Comparison of ENCODE assay signal across 8 cellular contexts in the genomic region with DNA sequence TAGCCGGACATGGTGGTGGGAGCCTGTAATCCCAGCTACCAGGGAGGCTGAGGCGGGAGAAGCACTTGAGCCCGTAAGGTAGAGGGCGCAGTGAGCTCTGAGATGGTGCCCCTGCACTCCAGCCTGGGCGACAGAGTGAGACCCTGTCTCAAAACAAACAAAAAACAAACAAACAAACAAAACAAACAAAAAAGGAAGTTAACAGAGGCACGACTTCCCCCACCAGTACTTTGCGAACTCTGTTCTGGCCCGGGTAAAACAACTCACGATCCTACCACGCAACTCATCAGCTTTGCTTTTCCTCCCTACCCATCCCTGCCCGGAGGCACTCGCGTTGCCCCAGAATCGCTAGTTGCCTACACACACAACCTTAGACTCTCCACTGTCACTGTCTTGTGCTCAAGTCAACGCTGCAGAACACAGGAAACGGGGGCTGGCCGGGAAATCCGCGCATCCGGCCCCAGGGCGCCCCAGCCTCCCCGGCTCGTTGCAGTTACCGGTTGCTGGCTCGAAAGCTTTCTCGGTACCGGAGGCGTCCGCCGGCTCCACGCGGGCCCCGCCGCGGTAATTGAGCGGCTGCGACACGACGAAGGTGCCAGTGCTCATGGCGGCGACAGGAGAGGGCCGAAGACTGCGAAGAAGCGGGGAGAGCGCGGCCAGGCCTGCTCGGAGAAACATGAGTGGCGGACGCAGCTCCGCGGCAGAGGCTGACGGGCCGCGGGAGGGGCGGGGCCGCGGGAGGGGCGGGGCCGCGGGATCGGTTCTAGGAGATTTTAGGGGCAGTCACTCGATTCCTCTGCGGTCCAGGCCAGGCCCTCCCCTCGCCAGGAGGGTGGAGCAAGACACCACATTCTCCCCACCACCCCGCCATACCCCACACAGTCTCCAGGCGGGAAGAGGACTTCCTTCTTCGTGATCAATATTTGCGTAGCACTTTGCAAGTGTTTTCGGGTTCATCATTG. TPM values are rescaled to one million over a fixed set of nuclear protein-coding genes. Genes with fewer than 3 reads are reported as not detected.
DNase-seq lines count a peak whose midpoint lies in the region; ATAC-seq and TF ChIP-seq lines count a peak whose summit lies in the region.

Gene ALDH9A1, minus strand, starts transcription at position 682 of the 962 bp plus-strand sequence. Its CDS starts 4 bp downstream, at position 678.

- no peak for TF ChIP-seq EP300 in ovary (IDR thresholded peaks at IDR 0.05)

- H3K9me3 ChIP-seq in ovary (no peaks in the 10 kb centered on the region), thymus (ENCODE audit: control insufficient read depth) (no peaks in the 10 kb centered on the region)

- DNase-seq in NCI-H1105 (lab: John Stamatoyannopoulos, UW) (peak; percentile 84), SKM-1 treated with dmso at 0.1 percent for 144 hours (lab: John Stamatoyannopoulos, UW; ENCODE audit: unreplicated experiment) (peak; percentile 96), glomerular visceral epithelial cell (ENCODE audit: extremely low spot score) (peak; percentile 93), ovary (peak; percentile 83 to 92 (median 89))
- peak; percentile 87 to 91 for DNase-seq in activated naive CD4-positive, alpha-beta T cell treated with anti-CD3 and anti-CD28 coated beads, Interleukin-2, amount 50 U/mL, for 72 hours (ENCODE audit: low spot score in 2 of 2)

- H3K27ac ChIP-seq in ovary = peak within 1 kb of the TSS; percentile 59 to 87
- H3K27ac ChIP-seq in thymus (ENCODE audit: low read depth) = peak within 1 kb of the TSS; percentile 100

- H3K4me3 ChIP-seq in ovary (peak within 1 kb of the TSS; percentile 84), thymus (ENCODE audit: low read length) (peak within 1 kb of the TSS; percentile 91)

- intact Hi-C loops in ovary (cut with DNase I) = no loop called here

- TF ChIP-seq CTCF in GM12873 (IDR thresholded peaks at IDR 0.05; ENCODE audit: insufficient read depth, low read depth, low read length, missing control alignments) (peak; percentile 40), ovary (IDR thresholded peaks at IDR 0.05) (no peak)

- H3K36me3 ChIP-seq in ovary = no peaks in the 10 kb centered on the region
- H3K36me3 ChIP-seq in thymus (ENCODE audit: control insufficient read depth, insufficient read depth) = no peaks in the 10 kb centered on the region

- H3K4me1 ChIP-seq in ovary (ENCODE audit: insufficient read depth) = peaks cover 8% of the 10 kb centered on the region
- H3K4me1 ChIP-seq in thymus (ENCODE audit: control insufficient read depth, insufficient read depth, low read length) = peaks cover 13% of the 10 kb centered on the region

- 0 to 1% (median 0%) methylated on average over 69 of the region's 69 CpGs for WGBS in ovary, 3 donors
- 1% methylated on average over 69 of the region's 69 CpGs for WGBS in thymus

- H3K27me3 ChIP-seq in ovary (no peaks in the 10 kb centered on the region), thymus (ENCODE audit: control insufficient read depth, insufficient read depth) (no peaks in the 10 kb centered on the region)

- no peaks in the 10 kb centered on the region for H3K9me3 Mint-ChIP-seq in activated naive CD4-positive, alpha-beta T cell treated with anti-CD3 and anti-CD28 coated beads, Interleukin-2, amount 50 U/mL, for 72 hours

- ATAC-seq in HG02678 (IDR thresholded peaks at IDR 0.05; ENCODE audit: unreplicated experiment) = peak; percentile 93
- ATAC-seq in activated naive CD4-positive, alpha-beta T cell treated with anti-CD3 and anti-CD28 coated beads, Interleukin-2, amount 50 U/mL, for 72 hours = peak; percentile 93 to 95

- peak within 1 kb of the TSS; percentile 97 to 100 for H3K27ac Mint-ChIP-seq in activated naive CD4-positive, alpha-beta T cell treated with anti-CD3 and anti-CD28 coated beads, Interleukin-2, amount 50 U/mL, for 72 hours

- peaks cover 12 to 13% of the 10 kb centered on the region in 2 donors for H3K36me3 Mint-ChIP-seq in activated naive CD4-positive, alpha-beta T cell treated with anti-CD3 and anti-CD28 coated beads, Interleukin-2, amount 50 U/mL, for 72 hours

- TF ChIP-seq POLR2A in ovary (IDR thresholded peaks at IDR 0.05) = peak; percentile 71

RNA-seq across cellular contexts. Expression of gene ALDH9A1, which starts in this region (rescaled TPM):
- total RNA-seq in activated naive CD4-positive, alpha-beta T cell treated with anti-CD3 and anti-CD28 coated beads, Interleukin-2, amount 50 U/mL, for 72 hours = 10 to 100 TPM; 23.9 to 31.6 TPM
- 10 to 100 TPM; 38.7 to 75.3 (median 64.2) TPM for total RNA-seq in ovary
- polyA plus RNA-seq in ovary = 100 to 1,000 TPM in 1 of 2 donors, 10 to 100 TPM in 1; 55.5 to 174 TPM
- 44.9 TPM for polyA plus RNA-seq in thymus

Comparison
In these comparisons a context has a peak if more than half of its experiments do, and no peak if none do; other contexts are left out.
1. Peak in every context shown above with its lines: DNase-seq, ATAC-seq, H3K4me3 ChIP-seq and H3K27ac ChIP-seq.